In the genomic region with DNA sequence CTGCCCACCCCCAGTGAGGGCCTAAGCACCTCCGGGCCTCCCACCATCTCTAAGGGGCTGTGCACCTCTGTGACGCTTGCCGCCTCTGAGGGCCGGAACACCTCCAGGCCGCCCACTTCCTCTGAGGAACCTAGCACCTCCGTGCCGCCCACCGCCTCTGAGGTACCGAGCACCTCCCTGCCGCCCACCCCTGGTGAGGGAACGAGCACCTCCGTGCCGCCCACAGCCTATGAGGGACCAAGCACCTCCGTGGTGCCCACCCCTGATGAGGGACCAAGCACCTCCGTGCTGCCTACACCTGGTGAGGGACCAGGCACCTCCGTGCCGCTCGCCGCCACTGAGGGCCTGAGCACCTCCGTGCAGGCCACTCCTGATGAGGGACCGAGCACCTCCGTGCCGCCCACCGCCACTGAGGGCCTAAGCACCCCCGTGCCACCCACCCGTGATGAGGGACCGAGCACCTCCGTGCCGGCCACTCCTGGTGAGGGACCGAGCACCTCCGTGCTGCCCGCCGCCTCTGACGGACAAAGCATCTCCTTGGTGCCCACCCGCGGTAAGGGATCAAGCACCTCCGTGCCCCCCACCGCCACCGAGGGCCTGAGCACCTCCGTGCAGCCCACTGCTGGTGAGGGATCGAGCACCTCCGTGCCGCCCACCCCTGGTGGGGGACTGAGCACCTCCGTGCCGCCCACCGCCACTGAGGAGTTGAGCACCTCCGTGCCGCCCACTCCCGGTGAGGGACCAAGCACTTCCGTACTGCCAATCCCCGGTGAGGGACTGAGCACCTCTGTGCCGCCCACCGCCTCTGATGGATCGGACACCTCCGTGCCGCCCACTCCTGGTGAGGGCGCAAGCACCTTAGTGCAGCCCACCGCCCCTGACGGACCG, we compare ENCODE assay signal across 8 cellular contexts. TPM values are rescaled to one million over a fixed set of nuclear protein-coding genes. Genes with fewer than 3 reads are reported as not detected.
DNase-seq lines count a peak whose midpoint lies in the region; TF ChIP-seq lines count a peak whose summit lies in the region.

No MANE protein-coding gene starts in this region.

- peak overlapping the region; percentile 33 for H3K4me3 ChIP-seq in HFF-Myc (replicated peaks; ENCODE audit: low read depth, low read length)
- H3K4me3 ChIP-seq in Peyer's patch = peak overlapping the region; percentile 53 to 61 (median 58)
- H3K4me3 ChIP-seq in ascending aorta = peak overlapping the region; percentile 65 to 88

- TF ChIP-seq CTCF in HFF-Myc (IDR thresholded peaks at IDR 0.05; ENCODE audit: low read depth, low read length, missing control alignments) (no peak), Peyer's patch (IDR thresholded peaks at IDR 0.05) (no peak), ascending aorta (IDR thresholded peaks at IDR 0.05) (no peak)

- peak overlapping the region in 2 of 4 donors; percentile 53 to 70 for H3K27ac ChIP-seq in Peyer's patch
- H3K27ac ChIP-seq in ascending aorta = peak overlapping the region; percentile 53 to 56

- intact Hi-C loops in ascending aorta (cut with DNase I) = loop anchor here (10.0 kb wide), 2 partner anchors 1466 to 1676 kb away; partner anchors contain the start of genes COX7B, MAGT1 and PGK1

- H3K27me3 ChIP-seq in Peyer's patch (no peaks in the 10 kb centered on the region), ascending aorta (no peaks in the 10 kb centered on the region)

- H3K9me3 ChIP-seq in Peyer's patch (no peaks in the 10 kb centered on the region), ascending aorta (no peaks in the 10 kb centered on the region)

- DNase-seq in GM03348 (ENCODE audit: low spot score) (peak; percentile 12), HFF-Myc (ENCODE audit: extremely low read depth, low read depth) (no peak), Peyer's patch (peak; percentile 39 to 76 (median 50)), ascending aorta (ENCODE audit: low spot score in 2 of 2) (peak in 1 of 2 donors; percentile 62), iPS-NIHi11 (ENCODE audit: low spot score) (peak; percentile 4), SHP77 treated with DMSO at 0.1 percent for 48 hours (lab: John Stamatoyannopoulos, UW) (no peak)
- peak; percentile 9 for DNase-seq in stimulated activated CD4-positive, alpha-beta T cell treated with anti-CD3 and anti-CD28 coated beads, Interleukin-1b, Interleukin-23, amount 100 ng/mL, for 48 hours
- no peak for DNase-seq in NK-92 treated with Interleukin-12 subunit alpha and Interleukin-12 subunit beta, amount 100 ng/mL, for 24 hours (lab: John Stamatoyannopoulos, UW)

- H3K36me3 ChIP-seq in Peyer's patch (no peaks in the 10 kb centered on the region), ascending aorta (no peaks in the 10 kb centered on the region)

- H3K4me1 ChIP-seq in Peyer's patch (peaks cover 0 to 6% (median 0%) of the 10 kb centered on the region in 4 donors), ascending aorta (no peaks in the 10 kb centered on the region)

- TF ChIP-seq POLR2A in Peyer's patch (IDR thresholded peaks at IDR 0.05) = no peak

RNA-seq across cellular contexts. Expression of gene MAGEE1, which starts 1.0 kb away (rescaled TPM):
- under 1 TPM in 2 of 4 donors, not detected in 2; 0.35 to 0.80 TPM for total RNA-seq in Peyer's patch
- 4.5 TPM for total RNA-seq in ascending aorta

Comparison
In these comparisons a context has a peak if more than half of its experiments do, and no peak if none do; other contexts are left out.
1. DNase-seq: peak in GM03348 (single experiment), Peyer's patch (3 of 3), iPS-NIHi11 (single experiment) and stimulated activated CD4-positive, alpha-beta T cell treated with anti-CD3 and anti-CD28 coated beads, Interleukin-1b, Interleukin-23, amount 100 ng/mL, for 48 hours (single experiment); none in HFF-Myc (single experiment), NK-92 treated with Interleukin-12 subunit alpha and Interleukin-12 subunit beta, amount 100 ng/mL, for 24 hours (single experiment) and SHP77 treated with DMSO at 0.1 percent for 48 hours (single experiment).
2. Peak in every context shown above with its lines, with median percentiles within 50 percentile points of each other: H3K4me3 ChIP-seq.